In genomic region chr12:106710143-106710893, GRCh38 we compare ENCODE assay signal across 19 cellular contexts.
"Had no signal": no experiment of that assay in that cellular context is flagged by ENCODE, and none has a peak within 500 bp of the region (broad histone marks: within the 10 kb centered on the region; RNA-seq: fewer than 3 reads in every experiment).

No MANE protein-coding gene starts in this region.

- H3K4me1 ChIP-seq: breast epithelium, gastroesophageal sphincter, heart right ventricle had no signal

- H3K27ac Mint-ChIP-seq: activated CD4-positive, alpha-beta T cell treated with anti-CD3 and anti-CD28 coated beads, Interleukin-2, amount 10 ng/mL, durations not matched to agents 7 days and 5 days; activated naive CD8-positive, alpha-beta T cell treated with anti-CD3 and anti-CD28 coated beads, Interleukin-2, amount 50 U/mL, for 24 hours; activated T-helper 17 cell treated with anti-CD3 and anti-CD28 coated beads, Interleukin-2, amount 50 U/mL, for 72 hours; dendritic cell treated with granulocyte-macrophage colony-stimulating factor and Interleukin-4, amounts not matched to agents 40 ng/mL and 50 ng/mL, for 4 days; naive B cell; stimulated activated memory B cell treated with anti-CD40 and anti-IgM and Interleukin-4, amounts not matched to agents 10 μg/mL and 1 μg/mL and 100 μg/mL, for 72 hours had no signal

- H3K27me3 ChIP-seq: breast epithelium had no signal

- ATAC-seq: activated naive CD8-positive, alpha-beta T cell treated with anti-CD3 and anti-CD28 coated beads, Interleukin-2, amount 50 U/mL, for 24 hours; activated T-helper 17 cell treated with anti-CD3 and anti-CD28 coated beads, Interleukin-2, amount 50 U/mL, for 72 hours; gastroesophageal sphincter; heart right ventricle; stimulated activated memory B cell treated with anti-CD40 and anti-IgM and Interleukin-4, amounts not matched to agents 10 μg/mL and 1 μg/mL and 100 μg/mL, for 72 hours had no signal

- H3K9me3 ChIP-seq: breast epithelium, gastroesophageal sphincter, heart right ventricle, neutrophil had no signal

- H3K36me3 Mint-ChIP-seq: naive B cell; stimulated activated memory B cell treated with anti-CD40 and anti-IgM and Interleukin-4, amounts not matched to agents 10 μg/mL and 1 μg/mL and 100 μg/mL, for 72 hours had no signal

- H3K4me1 Mint-ChIP-seq: activated CD4-positive, alpha-beta T cell treated with anti-CD3 and anti-CD28 coated beads, Interleukin-2, amount 10 ng/mL, durations not matched to agents 7 days and 5 days; activated naive CD8-positive, alpha-beta T cell treated with anti-CD3 and anti-CD28 coated beads, Interleukin-2, amount 50 U/mL, for 24 hours; activated T-helper 17 cell treated with anti-CD3 and anti-CD28 coated beads, Interleukin-2, amount 50 U/mL, for 72 hours; naive B cell; stimulated activated memory B cell treated with anti-CD40 and anti-IgM and Interleukin-4, amounts not matched to agents 10 μg/mL and 1 μg/mL and 100 μg/mL, for 72 hours had no signal

- H3K4me3 ChIP-seq: breast epithelium, gastroesophageal sphincter, heart right ventricle had no signal

- H3K36me3 ChIP-seq: breast epithelium, gastroesophageal sphincter, heart right ventricle, neutrophil had no signal

- H3K4me3 Mint-ChIP-seq: activated CD4-positive, alpha-beta T cell treated with anti-CD3 and anti-CD28 coated beads, Interleukin-2, amount 10 ng/mL, durations not matched to agents 7 days and 5 days; activated naive CD8-positive, alpha-beta T cell treated with anti-CD3 and anti-CD28 coated beads, Interleukin-2, amount 50 U/mL, for 24 hours; activated T-helper 17 cell treated with anti-CD3 and anti-CD28 coated beads, Interleukin-2, amount 50 U/mL, for 72 hours; dendritic cell treated with granulocyte-macrophage colony-stimulating factor and Interleukin-4, amounts not matched to agents 40 ng/mL and 50 ng/mL, for 4 days; naive B cell; stimulated activated memory B cell treated with anti-CD40 and anti-IgM and Interleukin-4, amounts not matched to agents 10 μg/mL and 1 μg/mL and 100 μg/mL, for 72 hours had no signal

- H3K9me3 Mint-ChIP-seq: activated CD4-positive, alpha-beta T cell treated with anti-CD3 and anti-CD28 coated beads, Interleukin-2, amount 10 ng/mL, durations not matched to agents 7 days and 5 days; activated naive CD8-positive, alpha-beta T cell treated with anti-CD3 and anti-CD28 coated beads, Interleukin-2, amount 50 U/mL, for 24 hours; activated T-helper 17 cell treated with anti-CD3 and anti-CD28 coated beads, Interleukin-2, amount 50 U/mL, for 72 hours; dendritic cell treated with granulocyte-macrophage colony-stimulating factor and Interleukin-4, amounts not matched to agents 40 ng/mL and 50 ng/mL, for 4 days; naive B cell; stimulated activated memory B cell treated with anti-CD40 and anti-IgM and Interleukin-4, amounts not matched to agents 10 μg/mL and 1 μg/mL and 100 μg/mL, for 72 hours had no signal

- H3K27ac ChIP-seq: breast epithelium, gastroesophageal sphincter, heart right ventricle, neutrophil had no signal

- DNase-seq: activated CD4-positive, alpha-beta T cell treated with anti-CD3 and anti-CD28 coated beads, Interleukin-2, amount 10 ng/mL, durations not matched to agents 7 days and 5 days; activated CD4-positive, CD25-positive, alpha-beta regulatory T cell; activated CD8-positive, alpha-beta memory T cell treated with anti-CD3 and anti-CD28 coated beads for 24 hours; activated naive CD4-positive, alpha-beta T cell treated with Interleukin-2 at 50 U/mL for 16 hours; activated naive CD8-positive, alpha-beta T cell treated with anti-CD3 and anti-CD28 coated beads, Interleukin-2, amount 50 U/mL, for 24 hours; aorta; cerebellar nuclear complex; heart right ventricle; islet precursor cell; naive B cell; posterior cingulate gyrus; retina; stimulated activated CD4-positive, alpha-beta T cell treated with anti-CD3 and anti-CD28 coated beads, Interleukin-2, amount 100 ng/mL, for 48 hours had no signal
